1 cellular context compared by ENCODE assay signal in genomic region chr12:49671051-49671765, GRCh38.
TF ChIP-seq lines count a peak whose summit lies in the region.

No MANE protein-coding gene starts in this region.

TF ChIP-seq in IMR-90, 13 proteins besides CTCF, POLR2A, EP300 and RAD21 (continued from another document):
- TF ChIP-seq MAZ (IDR thresholded peaks at IDR 0.05; ENCODE audit: borderline replicate concordance, low read depth, low read length) = no peak
